19 cellular contexts compared by ENCODE assay signal in the genomic region with DNA sequence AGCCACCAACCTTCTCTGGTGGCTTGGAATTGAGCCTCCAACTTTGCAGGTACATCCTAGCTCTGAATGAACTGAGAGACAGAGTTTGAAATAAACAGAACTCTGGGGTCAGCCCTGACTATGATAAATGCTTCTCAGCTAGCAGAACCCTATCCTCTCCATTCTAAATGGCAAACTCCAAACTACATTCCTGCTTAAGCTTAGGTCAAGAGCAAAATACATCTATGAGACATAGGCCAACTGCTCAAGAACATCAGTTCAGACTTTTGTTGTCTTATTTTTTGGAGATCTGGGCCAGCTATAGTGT.
"Had no signal": no experiment of that assay in that cellular context is flagged by ENCODE, and none has a peak within 500 bp of the region (broad histone marks: within the 10 kb centered on the region; RNA-seq: fewer than 3 reads in every experiment).

No MANE protein-coding gene starts in this region.

- DNase-seq: activated CD4-positive, alpha-beta T cell treated with anti-CD3 and anti-CD28 coated beads, Interleukin-2, amount 10 ng/mL, durations not matched to agents 7 days and 5 days; activated CD8-positive, alpha-beta memory T cell treated with anti-CD3 and anti-CD28 coated beads, Interleukin-2, amount 50 U/mL, for 4 hours; activated effector memory CD4-positive, alpha-beta T cell treated with anti-CD3 and anti-CD28 coated beads, Interleukin-2, amount 50 U/mL, for 16 hours; activated T-cell treated with anti-CD3 and anti-CD28 coated beads, Interleukin-2, amount 50 U/mL, for 4 hours; amniotic stem cell; effector CD8-positive, alpha-beta T cell; heart left ventricle; kidney; stimulated activated CD4-positive, alpha-beta T cell treated with anti-CD3 and anti-CD28 coated beads, Interleukin-2, amount 100 ng/mL, for 24 hours; stimulated activated naive CD4-positive, alpha-beta T cell treated with Interleukin-2 at 50 U/mL for 16 hours had no signal

- H3K36me3 ChIP-seq: esophagus muscularis mucosa, gastroesophageal sphincter, prostate gland, right atrium auricular region, tibial nerve had no signal

- H3K9me3 ChIP-seq: esophagus muscularis mucosa, gastroesophageal sphincter, heart left ventricle, prostate gland, right atrium auricular region, tibial nerve had no signal

- H3K4me3 ChIP-seq: esophagus muscularis mucosa, gastroesophageal sphincter, heart left ventricle, lung, prostate gland, right atrium auricular region, tibial nerve had no signal

- H3K4me1 ChIP-seq: prostate gland had no signal

- H3K27ac ChIP-seq: esophagus muscularis mucosa, gastroesophageal sphincter, heart left ventricle, prostate gland, right atrium auricular region had no signal

- ATAC-seq: activated T-cell treated with anti-CD3 and anti-CD28 coated beads, Interleukin-2, amount 50 U/mL, for 4 hours; gastroesophageal sphincter; heart left ventricle; left lobe of liver had no signal

- H3K36me3 Mint-ChIP-seq: activated naive CD8-positive, alpha-beta T cell had no signal

- H3K27ac Mint-ChIP-seq: activated naive CD8-positive, alpha-beta T cell had no signal

- H3K27me3 ChIP-seq: esophagus muscularis mucosa, gastroesophageal sphincter, heart left ventricle, right atrium auricular region, tibial nerve had no signal

- H3K4me3 Mint-ChIP-seq: dendritic cell treated with granulocyte-macrophage colony-stimulating factor and Interleukin-4, amounts not matched to agents 40 ng/mL and 50 ng/mL, for 4 days had no signal

- H3K9me3 Mint-ChIP-seq: activated CD4-positive, alpha-beta T cell treated with anti-CD3 and anti-CD28 coated beads, Interleukin-2, amount 10 ng/mL, durations not matched to agents 7 days and 5 days; activated T-cell treated with anti-CD3 and anti-CD28 coated beads, Interleukin-2, amount 50 U/mL, for 4 hours; dendritic cell treated with granulocyte-macrophage colony-stimulating factor and Interleukin-4, amounts not matched to agents 40 ng/mL and 50 ng/mL, for 4 days had no signal
